Comparison of ENCODE assay signal across 22 cellular contexts in genomic region chr12:104350211-104350908, GRCh38.
"Had no signal": no experiment of that assay in that cellular context is flagged by ENCODE, and none has a peak within 500 bp of the region (broad histone marks: within the 10 kb centered on the region; RNA-seq: fewer than 3 reads in every experiment).

No MANE protein-coding gene starts in this region.

- H3K4me3 Mint-ChIP-seq: activated CD4-positive, alpha-beta memory T cell treated with anti-CD3 and anti-CD28 coated beads for 36 hours; activated CD4-positive, alpha-beta T cell treated with anti-CD3 and anti-CD28 coated beads, Interleukin-2, amount 10 ng/mL, durations not matched to agents 7 days and 5 days; activated naive CD4-positive, alpha-beta T cell treated with anti-CD3 and anti-CD28 coated beads, Interleukin-2, amount 50 U/mL, for 24 hours; central memory CD8-positive, alpha-beta T cell had no signal

- H3K27me3 Mint-ChIP-seq: activated CD4-positive, alpha-beta memory T cell treated with anti-CD3 and anti-CD28 coated beads for 36 hours; activated CD4-positive, alpha-beta T cell treated with anti-CD3 and anti-CD28 coated beads, Interleukin-2, amount 10 ng/mL, durations not matched to agents 7 days and 5 days; activated naive CD4-positive, alpha-beta T cell treated with anti-CD3 and anti-CD28 coated beads, Interleukin-2, amount 50 U/mL, for 24 hours; central memory CD8-positive, alpha-beta T cell had no signal

- H3K4me3 ChIP-seq: Peyer's patch had no signal

- H3K4me1 Mint-ChIP-seq: activated CD4-positive, alpha-beta T cell treated with anti-CD3 and anti-CD28 coated beads, Interleukin-2, amount 10 ng/mL, durations not matched to agents 7 days and 5 days; activated naive CD4-positive, alpha-beta T cell treated with anti-CD3 and anti-CD28 coated beads, Interleukin-2, amount 50 U/mL, for 24 hours; central memory CD8-positive, alpha-beta T cell had no signal

- H3K27ac Mint-ChIP-seq: activated CD4-positive, alpha-beta memory T cell treated with anti-CD3 and anti-CD28 coated beads for 36 hours; activated naive CD4-positive, alpha-beta T cell treated with anti-CD3 and anti-CD28 coated beads, Interleukin-2, amount 50 U/mL, for 24 hours had no signal

- H3K4me1 ChIP-seq: Peyer's patch had no signal

- DNase-seq: activated CD4-positive, alpha-beta memory T cell treated with anti-CD3 and anti-CD28 coated beads for 36 hours; activated CD4-positive, alpha-beta T cell treated with anti-CD3 and anti-CD28 coated beads, Interleukin-2, amount 10 ng/mL, durations not matched to agents 7 days and 5 days; activated CD4-positive, CD25-positive, alpha-beta regulatory T cell; activated CD8-positive, alpha-beta memory T cell treated with anti-CD3 and anti-CD28 coated beads, Interleukin-2, amount 50 U/mL, for 4 hours; aorta; MM.1S; NCI-H1105; NCI-H1436; NCI-H1694 treated with DMSO at 0.1 percent for 48 hours; NCI-H2029 treated with DMSO at 0.1 percent for 48 hours; NCI-H345; NCI-H510A; NCI-H526 treated with DMSO at 0.1 percent for 48 hours; NCI-H82; NK-92 treated with Interleukin-12 subunit alpha and Interleukin-12 subunit beta, amount 100 ng/mL, for 24 hours; OCI-M1; Peyer's patch; SHP77 treated with DMSO at 0.1 percent for 48 hours; T-helper 2 cell; T1000 had no signal

- H3K9me3 ChIP-seq: Peyer's patch had no signal

- H3K27ac ChIP-seq: Peyer's patch had no signal

- H3K27me3 ChIP-seq: Peyer's patch had no signal
